In genomic region chr10:50224330-50224952, GRCh38 we compare ENCODE assay signal across 9 cellular contexts.
A peak's percentile ranks its signal among the peaks of the same experiment; 100 is the strongest.
DNase-seq lines count a peak whose midpoint lies in the region; ATAC-seq, FAIRE-seq and TF ChIP-seq lines count a peak whose summit lies in the region.
"Had no signal": no experiment of that assay in that cellular context is flagged by ENCODE, and none has a peak within 500 bp of the region (broad histone marks: within the 10 kb centered on the region; RNA-seq: fewer than 3 reads in every experiment).

No MANE protein-coding gene starts in this region.

- peak; percentile 9 for DNase-seq in NCI-H2029 (lab: John Stamatoyannopoulos, UW)
- no peak for DNase-seq in NCI-H2029 treated with DMSO at 0.1 percent for 48 hours (lab: John Stamatoyannopoulos, UW)
- peak in 1 of 2 experiments; percentile 61 for DNase-seq in HL-60 (ENCODE audit: low read depth in 1 of 2, low spot score in 1 of 2)
- peak; percentile 23 for DNase-seq in NT2/D1 (ENCODE audit: low read depth, low spot score)
- peak; percentile 53 for DNase-seq in amniotic stem cell (lab: John Stamatoyannopoulos, UW)

- H3K27me3 Mint-ChIP-seq in stimulated activated naive CD8-positive, alpha-beta T cell treated with anti-CD3 and anti-CD28 coated beads, Interleukin-15, Interleukin-2, amounts not matched to agents 100 ng/mL and 50 ng/mL, for 24 hours: peaks cover 42% of the 10 kb centered on the region

- FAIRE-seq in islet of Langerhans (lab: Jason Lieb, UNC): peak; percentile 51

- H3K4me1 Mint-ChIP-seq in stimulated activated naive CD8-positive, alpha-beta T cell treated with anti-CD3 and anti-CD28 coated beads, Interleukin-15, Interleukin-2, amounts not matched to agents 100 ng/mL and 50 ng/mL, for 24 hours (ENCODE audit: low read depth): peaks cover 5% of the 10 kb centered on the region

- no peaks in the 10 kb centered on the region for H3K36me3 ChIP-seq in NT2/D1 (ENCODE audit: insufficient read depth, insufficient read length, low read length)
- H3K36me3 ChIP-seq: BLaER1 had no signal

- no peak overlapping the region for H3K4me3 ChIP-seq in HL-60 (replicated peaks; ENCODE audit: insufficient read depth, low read length)
- H3K4me3 ChIP-seq in NT2/D1 (ENCODE audit: insufficient read length, low read depth): no peak overlapping the region
- H3K4me3 ChIP-seq: BLaER1 had no signal

- no peaks in the 10 kb centered on the region for H3K4me1 ChIP-seq in NT2/D1 (ENCODE audit: insufficient read depth, insufficient read length)
- H3K4me1 ChIP-seq: BLaER1 had no signal

- TF ChIP-seq CTCF in HL-60 (IDR thresholded peaks at IDR 0.05; ENCODE audit: insufficient read depth, low read length): peak; percentile 67

- peak overlapping the region; percentile 47 for H3K27ac Mint-ChIP-seq in stimulated activated naive CD8-positive, alpha-beta T cell treated with anti-CD3 and anti-CD28 coated beads, Interleukin-15, Interleukin-2, amounts not matched to agents 100 ng/mL and 50 ng/mL, for 24 hours

- peak; percentile 89 for ATAC-seq in GM21367 (IDR thresholded peaks at IDR 0.05; ENCODE audit: unreplicated experiment)

- H3K27me3 ChIP-seq in HL-60 (ENCODE audit: insufficient read depth, poor library complexity, severe bottlenecking) (peaks cover 3% of the 10 kb centered on the region), NT2/D1 (ENCODE audit: insufficient read depth, insufficient read length) (no peaks in the 10 kb centered on the region)
- H3K27me3 ChIP-seq: BLaER1 had no signal

- H3K9me3 Mint-ChIP-seq in stimulated activated naive CD8-positive, alpha-beta T cell treated with anti-CD3 and anti-CD28 coated beads, Interleukin-15, Interleukin-2, amounts not matched to agents 100 ng/mL and 50 ng/mL, for 24 hours: no peaks in the 10 kb centered on the region

- no peaks in the 10 kb centered on the region for H3K36me3 Mint-ChIP-seq in stimulated activated naive CD8-positive, alpha-beta T cell treated with anti-CD3 and anti-CD28 coated beads, Interleukin-15, Interleukin-2, amounts not matched to agents 100 ng/mL and 50 ng/mL, for 24 hours (ENCODE audit: low read depth)

- H3K4me3 Mint-ChIP-seq in stimulated activated naive CD8-positive, alpha-beta T cell treated with anti-CD3 and anti-CD28 coated beads, Interleukin-15, Interleukin-2, amounts not matched to agents 100 ng/mL and 50 ng/mL, for 24 hours: no peak overlapping the region

- H3K9ac ChIP-seq in NT2/D1 (ENCODE audit: insufficient read length, low read depth): no peak overlapping the region
- H3K9ac ChIP-seq: BLaER1 had no signal

- H3K9me3 ChIP-seq in NT2/D1 (ENCODE audit: insufficient read depth, low read length): no peaks in the 10 kb centered on the region
- H3K9me3 ChIP-seq: BLaER1 had no signal

- no peak overlapping the region for H3K27ac ChIP-seq in HL-60 (replicated peaks)
- H3K27ac ChIP-seq: BLaER1 had no signal
